ENCODE assay signal across 7 cellular contexts in the genomic region with DNA sequence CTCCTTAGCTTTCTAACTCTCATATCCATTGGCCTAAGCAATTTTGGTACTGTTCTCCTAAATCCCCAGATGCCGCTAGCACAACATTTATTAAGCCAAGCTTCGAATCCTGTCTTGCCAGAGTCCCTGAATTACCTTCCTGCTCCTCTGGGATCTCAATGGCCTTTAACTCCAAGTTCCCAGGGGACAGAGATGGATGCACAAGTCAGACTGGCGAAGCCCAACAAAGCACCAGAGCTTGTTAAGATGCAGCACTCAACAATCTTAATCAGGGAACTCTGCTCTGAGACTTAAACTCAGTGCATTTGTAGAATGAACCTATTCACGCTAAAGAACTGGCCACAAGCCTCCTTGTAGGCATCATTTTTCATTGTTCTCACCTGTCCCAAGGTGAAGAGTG. TPM values are rescaled to one million over a fixed set of nuclear protein-coding genes. Genes with fewer than 3 reads are reported as not detected.
"Had no signal": no experiment of that assay in that cellular context is flagged by ENCODE, and none has a peak within 500 bp of the region (broad histone marks: within the 10 kb centered on the region; RNA-seq: fewer than 3 reads in every experiment).

No MANE protein-coding gene starts in this region.

- H3K4me3 ChIP-seq: GM23338, K562 had no signal

- DNase-seq: H9, HCEC 1CT, HFFc6, IMR-90, KG1 had no signal

- ATAC-seq: GM23338, K562 had no signal

RNA-seq across cellular contexts. Expression of gene GALNT18, which starts 9.4 kb away (rescaled TPM):
- total RNA-seq: K562 had no signal
